1 cellular context compared by ENCODE assay signal in the genomic region with DNA sequence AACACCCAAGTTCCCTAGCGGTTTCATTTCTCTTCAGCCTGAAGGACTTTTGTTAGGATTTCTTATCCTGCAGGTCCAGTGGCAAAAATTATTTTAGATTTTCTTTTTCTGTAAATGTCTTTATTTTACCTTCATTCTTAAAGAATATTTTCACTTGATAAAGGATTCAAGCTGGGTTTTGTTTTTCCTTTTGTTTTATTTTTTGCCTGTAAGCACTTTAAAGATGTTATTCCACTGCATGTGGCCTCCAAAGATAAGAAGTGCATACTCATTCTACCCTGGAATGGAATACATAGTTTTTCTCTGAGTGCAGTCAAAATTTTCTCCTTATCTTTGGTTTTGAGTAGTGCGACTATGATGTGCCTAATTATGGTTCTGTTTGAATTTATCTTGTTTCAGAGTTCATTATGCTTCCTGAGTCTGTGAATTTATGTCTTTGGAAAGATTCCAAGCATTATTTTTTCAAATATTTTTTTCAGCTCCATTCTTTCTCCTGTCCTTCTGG.
A peak's percentile ranks its signal among the peaks of the same experiment; 100 is the strongest.
TF ChIP-seq lines count a peak whose summit lies in the region.

No MANE protein-coding gene starts in this region.

TF ChIP-seq in K562, 482 proteins besides CTCF, POLR2A, EP300 and RAD21 (continued from another document and continues in another):
- TF ChIP-seq, protein P1, sequence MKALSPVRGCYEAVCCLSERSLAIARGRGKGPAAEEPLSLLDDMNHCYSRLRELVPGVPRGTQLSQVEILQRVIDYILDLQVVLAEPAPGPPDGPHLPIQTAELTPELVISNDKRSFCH (CRISPR knock-in tag; IDR thresholded peaks at IDR 0.05): no peak
- TF ChIP-seq, protein P1 (tag; IDR thresholded peaks at IDR 0.05): no peak; the same call in 1 of the 2 replicates
- TF ChIP-seq C11orf30 (IDR thresholded peaks at IDR 0.05; ENCODE audit: low read depth) (peak; percentile 98), HDAC1 (IDR thresholded peaks at IDR 0.05) (peak in 1 of 2 experiments; percentile 68; a peak in 1 of 4 replicates), ELF4 (CRISPR knock-in tag; IDR thresholded peaks at IDR 0.05) (peak; percentile 54; the same call in 1 of the 2 replicates), TOE1 (IDR thresholded peaks at IDR 0.05; ENCODE audit: borderline replicate concordance) (peak; percentile 11; the same call in 1 of the 2 replicates), TOE1 (CRISPR knock-in tag; IDR thresholded peaks at IDR 0.05; ENCODE audit: borderline replicate concordance, low read depth) (no peak), SIN3B (IDR thresholded peaks at IDR 0.05; ENCODE audit: low read depth) (no peak), ZZZ3 (IDR thresholded peaks at IDR 0.05) (no peak), SAP30 (IDR thresholded peaks at IDR 0.05; ENCODE audit: borderline replicate concordance, insufficient read depth, low read depth, low read length, poor library complexity, severe bottlenecking) (no peak), KDM5B (IDR thresholded peaks at IDR 0.05; ENCODE audit: insufficient replicate concordance, low read depth, low read length) (no peak), MTF1 (CRISPR knock-in tag; IDR thresholded peaks at IDR 0.05; ENCODE audit: borderline replicate concordance) (no peak), CREBBP (IDR thresholded peaks at IDR 0.05; ENCODE audit: low read depth, low read length) (no peak), ARHGAP35 (IDR thresholded peaks at IDR 0.05; ENCODE audit: partially characterized antibody) (no peak), SOX6 (IDR thresholded peaks at IDR 0.05) (peak; percentile 98), TAF1 (IDR thresholded peaks at IDR 0.05; ENCODE audit: control insufficient read depth, extremely low read depth, insufficient read depth, low read length, severe bottlenecking) (no peak), ZC3H4 (CRISPR knock-in tag; IDR thresholded peaks at IDR 0.05; ENCODE audit: borderline replicate concordance) (no peak), ZNF274 (IDR thresholded peaks at IDR 0.05; ENCODE audit: borderline replicate concordance, low read depth, low read length) (no peak), KAT7 (CRISPR knock-in tag; IDR thresholded peaks at IDR 0.05; ENCODE audit: borderline replicate concordance) (no peak), MEIS2 (IDR thresholded peaks at IDR 0.05; ENCODE audit: partially characterized antibody) (peak; percentile 98), RFX7 (CRISPR knock-in tag; IDR thresholded peaks at IDR 0.05) (no peak), ZNF143 (CRISPR knock-in tag; IDR thresholded peaks at IDR 0.05) (no peak), NCOA2 (IDR thresholded peaks at IDR 0.05; ENCODE audit: partially characterized antibody in 2 of 2) (peak; percentile 72 to 85), PHF20 (IDR thresholded peaks at IDR 0.05; ENCODE audit: partially characterized antibody) (no peak), ZNF57 (CRISPR knock-in tag; IDR thresholded peaks at IDR 0.05) (no peak), HNRNPL (IDR thresholded peaks at IDR 0.05; ENCODE audit: low read depth, low read length) (no peak), MEF2D (tag; conservative IDR thresholded peaks at IDR 0.05; ENCODE audit: low read depth) (peak; percentile 89; the same call in 1 of the 2 replicates), CREB1 (IDR thresholded peaks at IDR 0.05) (peak; percentile 32; the same call in 1 of the 2 replicates), CREB1 (CRISPR knock-in tag; IDR thresholded peaks at IDR 0.05) (no peak), TRIM28 (IDR thresholded peaks at IDR 0.05) (peak; percentile 55; the same call in 1 of the 2 replicates), DACH1 (IDR thresholded peaks at IDR 0.05; ENCODE audit: partially characterized antibody) (no peak), TAF9B (IDR thresholded peaks at IDR 0.05; ENCODE audit: partially characterized antibody) (peak; percentile 59), ZNF212 (CRISPR knock-in tag; IDR thresholded peaks at IDR 0.05) (no peak), ESRRB (CRISPR knock-in tag; IDR thresholded peaks at IDR 0.05; ENCODE audit: borderline replicate concordance) (no peak), HDAC6 (IDR thresholded peaks at IDR 0.05; ENCODE audit: low read depth, low read length) (no peak), PYGO2 (tag; IDR thresholded peaks at IDR 0.05) (peak; percentile 70), FOXM1 (IDR thresholded peaks at IDR 0.05; ENCODE audit: low read depth) (peak; percentile 89), FOXM1 (CRISPR knock-in tag; IDR thresholded peaks at IDR 0.05; ENCODE audit: low read depth) (no peak), NFE2 (IDR thresholded peaks at IDR 0.05; ENCODE audit: low read depth) (peak; percentile 98), ZNF121 (CRISPR knock-in tag; conservative IDR thresholded peaks at IDR 0.05) (no peak), NR3C1 (CRISPR knock-in tag; IDR thresholded peaks at IDR 0.05) (no peak), ZBTB17 (CRISPR knock-in tag; IDR thresholded peaks at IDR 0.05) (no peak), RAD51 (IDR thresholded peaks at IDR 0.05; ENCODE audit: borderline replicate concordance, low read depth) (peak; percentile 23; the same call in 1 of the 2 replicates), PML (IDR thresholded peaks at IDR 0.05; ENCODE audit: low read length) (peak; percentile 89), PCBP1 (IDR thresholded peaks at IDR 0.05; ENCODE audit: low read depth, low read length, poor library complexity, severe bottlenecking) (no peak)
- TF ChIP-seq, protein P2, sequence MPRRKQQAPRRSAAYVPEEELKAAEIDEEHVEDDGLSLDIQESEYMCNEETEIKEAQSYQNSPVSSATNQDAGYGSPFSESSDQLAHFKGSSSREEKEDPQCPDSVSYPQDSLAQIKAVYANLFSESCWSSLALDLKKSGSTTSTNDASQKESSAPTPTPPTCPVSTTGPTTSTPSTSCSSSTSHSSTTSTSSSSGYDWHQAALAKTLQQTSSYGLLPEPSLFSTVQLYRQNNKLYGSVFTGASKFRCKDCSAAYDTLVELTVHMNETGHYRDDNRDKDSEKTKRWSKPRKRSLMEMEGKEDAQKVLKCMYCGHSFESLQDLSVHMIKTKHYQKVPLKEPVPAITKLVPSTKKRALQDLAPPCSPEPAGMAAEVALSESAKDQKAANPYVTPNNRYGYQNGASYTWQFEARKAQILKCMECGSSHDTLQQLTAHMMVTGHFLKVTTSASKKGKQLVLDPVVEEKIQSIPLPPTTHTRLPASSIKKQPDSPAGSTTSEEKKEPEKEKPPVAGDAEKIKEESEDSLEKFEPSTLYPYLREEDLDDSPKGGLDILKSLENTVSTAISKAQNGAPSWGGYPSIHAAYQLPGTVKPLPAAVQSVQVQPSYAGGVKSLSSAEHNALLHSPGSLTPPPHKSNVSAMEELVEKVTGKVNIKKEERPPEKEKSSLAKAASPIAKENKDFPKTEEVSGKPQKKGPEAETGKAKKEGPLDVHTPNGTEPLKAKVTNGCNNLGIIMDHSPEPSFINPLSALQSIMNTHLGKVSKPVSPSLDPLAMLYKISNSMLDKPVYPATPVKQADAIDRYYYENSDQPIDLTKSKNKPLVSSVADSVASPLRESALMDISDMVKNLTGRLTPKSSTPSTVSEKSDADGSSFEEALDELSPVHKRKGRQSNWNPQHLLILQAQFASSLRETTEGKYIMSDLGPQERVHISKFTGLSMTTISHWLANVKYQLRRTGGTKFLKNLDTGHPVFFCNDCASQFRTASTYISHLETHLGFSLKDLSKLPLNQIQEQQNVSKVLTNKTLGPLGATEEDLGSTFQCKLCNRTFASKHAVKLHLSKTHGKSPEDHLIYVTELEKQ (CRISPR knock-in tag; IDR thresholded peaks at IDR 0.05): no peak
- TF ChIP-seq, protein P3, sequence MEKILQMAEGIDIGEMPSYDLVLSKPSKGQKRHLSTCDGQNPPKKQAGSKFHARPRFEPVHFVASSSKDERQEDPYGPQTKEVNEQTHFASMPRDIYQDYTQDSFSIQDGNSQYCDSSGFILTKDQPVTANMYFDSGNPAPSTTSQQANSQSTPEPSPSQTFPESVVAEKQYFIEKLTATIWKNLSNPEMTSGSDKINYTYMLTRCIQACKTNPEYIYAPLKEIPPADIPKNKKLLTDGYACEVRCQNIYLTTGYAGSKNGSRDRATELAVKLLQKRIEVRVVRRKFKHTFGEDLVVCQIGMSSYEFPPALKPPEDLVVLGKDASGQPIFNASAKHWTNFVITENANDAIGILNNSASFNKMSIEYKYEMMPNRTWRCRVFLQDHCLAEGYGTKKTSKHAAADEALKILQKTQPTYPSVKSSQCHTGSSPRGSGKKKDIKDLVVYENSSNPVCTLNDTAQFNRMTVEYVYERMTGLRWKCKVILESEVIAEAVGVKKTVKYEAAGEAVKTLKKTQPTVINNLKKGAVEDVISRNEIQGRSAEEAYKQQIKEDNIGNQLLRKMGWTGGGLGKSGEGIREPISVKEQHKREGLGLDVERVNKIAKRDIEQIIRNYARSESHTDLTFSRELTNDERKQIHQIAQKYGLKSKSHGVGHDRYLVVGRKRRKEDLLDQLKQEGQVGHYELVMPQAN (IDR thresholded peaks at IDR 0.05; ENCODE audit: borderline replicate concordance): no peak
- TF ChIP-seq, protein P4, sequence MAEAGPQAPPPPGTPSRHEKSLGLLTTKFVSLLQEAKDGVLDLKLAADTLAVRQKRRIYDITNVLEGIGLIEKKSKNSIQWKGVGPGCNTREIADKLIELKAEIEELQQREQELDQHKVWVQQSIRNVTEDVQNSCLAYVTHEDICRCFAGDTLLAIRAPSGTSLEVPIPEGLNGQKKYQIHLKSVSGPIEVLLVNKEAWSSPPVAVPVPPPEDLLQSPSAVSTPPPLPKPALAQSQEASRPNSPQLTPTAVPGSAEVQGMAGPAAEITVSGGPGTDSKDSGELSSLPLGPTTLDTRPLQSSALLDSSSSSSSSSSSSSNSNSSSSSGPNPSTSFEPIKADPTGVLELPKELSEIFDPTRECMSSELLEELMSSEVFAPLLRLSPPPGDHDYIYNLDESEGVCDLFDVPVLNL (CRISPR knock-in tag; IDR thresholded peaks at IDR 0.05; ENCODE audit: low read depth): no peak
- TF ChIP-seq, protein P5, sequence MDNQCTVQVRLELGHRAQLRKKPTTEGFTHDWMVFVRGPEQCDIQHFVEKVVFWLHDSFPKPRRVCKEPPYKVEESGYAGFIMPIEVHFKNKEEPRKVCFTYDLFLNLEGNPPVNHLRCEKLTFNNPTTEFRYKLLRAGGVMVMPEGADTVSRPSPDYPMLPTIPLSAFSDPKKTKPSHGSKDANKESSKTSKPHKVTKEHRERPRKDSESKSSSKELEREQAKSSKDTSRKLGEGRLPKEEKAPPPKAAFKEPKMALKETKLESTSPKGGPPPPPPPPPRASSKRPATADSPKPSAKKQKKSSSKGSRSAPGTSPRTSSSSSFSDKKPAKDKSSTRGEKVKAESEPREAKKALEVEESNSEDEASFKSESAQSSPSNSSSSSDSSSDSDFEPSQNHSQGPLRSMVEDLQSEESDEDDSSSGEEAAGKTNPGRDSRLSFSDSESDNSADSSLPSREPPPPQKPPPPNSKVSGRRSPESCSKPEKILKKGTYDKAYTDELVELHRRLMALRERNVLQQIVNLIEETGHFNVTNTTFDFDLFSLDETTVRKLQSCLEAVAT (IDR thresholded peaks at IDR 0.05): 0 out of 4 replicates have a peak, but pooled peaks of 1 of the 2 experiments have one; percentile 36
- TF ChIP-seq, protein P6, sequence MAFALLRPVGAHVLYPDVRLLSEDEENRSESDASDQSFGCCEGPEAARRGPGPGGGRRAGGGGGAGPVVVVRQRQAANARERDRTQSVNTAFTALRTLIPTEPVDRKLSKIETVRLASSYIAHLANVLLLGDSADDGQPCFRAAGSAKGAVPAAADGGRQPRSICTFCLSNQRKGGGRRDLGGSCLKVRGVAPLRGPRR (CRISPR knock-in tag; IDR thresholded peaks at IDR 0.05): no peak
- TF ChIP-seq, protein P7, sequence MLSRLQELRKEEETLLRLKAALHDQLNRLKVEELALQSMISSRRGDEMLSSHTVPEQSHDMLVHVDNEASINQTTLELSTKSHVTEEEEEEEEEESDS (CRISPR knock-in tag; IDR thresholded peaks at IDR 0.05): no peak
- TF ChIP-seq, protein P8, sequence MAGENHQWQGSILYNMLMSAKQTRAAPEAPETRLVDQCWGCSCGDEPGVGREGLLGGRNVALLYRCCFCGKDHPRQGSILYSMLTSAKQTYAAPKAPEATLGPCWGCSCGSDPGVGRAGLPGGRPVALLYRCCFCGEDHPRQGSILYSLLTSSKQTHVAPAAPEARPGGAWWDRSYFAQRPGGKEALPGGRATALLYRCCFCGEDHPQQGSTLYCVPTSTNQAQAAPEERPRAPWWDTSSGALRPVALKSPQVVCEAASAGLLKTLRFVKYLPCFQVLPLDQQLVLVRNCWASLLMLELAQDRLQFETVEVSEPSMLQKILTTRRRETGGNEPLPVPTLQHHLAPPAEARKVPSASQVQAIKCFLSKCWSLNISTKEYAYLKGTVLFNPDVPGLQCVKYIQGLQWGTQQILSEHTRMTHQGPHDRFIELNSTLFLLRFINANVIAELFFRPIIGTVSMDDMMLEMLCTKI (IDR thresholded peaks at IDR 0.05; ENCODE audit: partially characterized antibody): no peak
- TF ChIP-seq, protein P9, sequence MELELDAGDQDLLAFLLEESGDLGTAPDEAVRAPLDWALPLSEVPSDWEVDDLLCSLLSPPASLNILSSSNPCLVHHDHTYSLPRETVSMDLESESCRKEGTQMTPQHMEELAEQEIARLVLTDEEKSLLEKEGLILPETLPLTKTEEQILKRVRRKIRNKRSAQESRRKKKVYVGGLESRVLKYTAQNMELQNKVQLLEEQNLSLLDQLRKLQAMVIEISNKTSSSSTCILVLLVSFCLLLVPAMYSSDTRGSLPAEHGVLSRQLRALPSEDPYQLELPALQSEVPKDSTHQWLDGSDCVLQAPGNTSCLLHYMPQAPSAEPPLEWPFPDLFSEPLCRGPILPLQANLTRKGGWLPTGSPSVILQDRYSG (tag; conservative IDR thresholded peaks at IDR 0.05; ENCODE audit: low read depth): 0 out of 2 replicates have a peak, but pooled peaks have one; percentile 7
- TF ChIP-seq, protein P10, sequence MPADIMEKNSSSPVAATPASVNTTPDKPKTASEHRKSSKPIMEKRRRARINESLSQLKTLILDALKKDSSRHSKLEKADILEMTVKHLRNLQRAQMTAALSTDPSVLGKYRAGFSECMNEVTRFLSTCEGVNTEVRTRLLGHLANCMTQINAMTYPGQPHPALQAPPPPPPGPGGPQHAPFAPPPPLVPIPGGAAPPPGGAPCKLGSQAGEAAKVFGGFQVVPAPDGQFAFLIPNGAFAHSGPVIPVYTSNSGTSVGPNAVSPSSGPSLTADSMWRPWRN (IDR thresholded peaks at IDR 0.05; ENCODE audit: low read depth): peak; percentile 79
- TF ChIP-seq, protein P11, sequence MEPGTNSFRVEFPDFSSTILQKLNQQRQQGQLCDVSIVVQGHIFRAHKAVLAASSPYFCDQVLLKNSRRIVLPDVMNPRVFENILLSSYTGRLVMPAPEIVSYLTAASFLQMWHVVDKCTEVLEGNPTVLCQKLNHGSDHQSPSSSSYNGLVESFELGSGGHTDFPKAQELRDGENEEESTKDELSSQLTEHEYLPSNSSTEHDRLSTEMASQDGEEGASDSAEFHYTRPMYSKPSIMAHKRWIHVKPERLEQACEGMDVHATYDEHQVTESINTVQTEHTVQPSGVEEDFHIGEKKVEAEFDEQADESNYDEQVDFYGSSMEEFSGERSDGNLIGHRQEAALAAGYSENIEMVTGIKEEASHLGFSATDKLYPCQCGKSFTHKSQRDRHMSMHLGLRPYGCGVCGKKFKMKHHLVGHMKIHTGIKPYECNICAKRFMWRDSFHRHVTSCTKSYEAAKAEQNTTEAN (CRISPR knock-in tag; IDR thresholded peaks at IDR 0.05): no peak
